8 cellular contexts compared by ENCODE assay signal in the genomic region with DNA sequence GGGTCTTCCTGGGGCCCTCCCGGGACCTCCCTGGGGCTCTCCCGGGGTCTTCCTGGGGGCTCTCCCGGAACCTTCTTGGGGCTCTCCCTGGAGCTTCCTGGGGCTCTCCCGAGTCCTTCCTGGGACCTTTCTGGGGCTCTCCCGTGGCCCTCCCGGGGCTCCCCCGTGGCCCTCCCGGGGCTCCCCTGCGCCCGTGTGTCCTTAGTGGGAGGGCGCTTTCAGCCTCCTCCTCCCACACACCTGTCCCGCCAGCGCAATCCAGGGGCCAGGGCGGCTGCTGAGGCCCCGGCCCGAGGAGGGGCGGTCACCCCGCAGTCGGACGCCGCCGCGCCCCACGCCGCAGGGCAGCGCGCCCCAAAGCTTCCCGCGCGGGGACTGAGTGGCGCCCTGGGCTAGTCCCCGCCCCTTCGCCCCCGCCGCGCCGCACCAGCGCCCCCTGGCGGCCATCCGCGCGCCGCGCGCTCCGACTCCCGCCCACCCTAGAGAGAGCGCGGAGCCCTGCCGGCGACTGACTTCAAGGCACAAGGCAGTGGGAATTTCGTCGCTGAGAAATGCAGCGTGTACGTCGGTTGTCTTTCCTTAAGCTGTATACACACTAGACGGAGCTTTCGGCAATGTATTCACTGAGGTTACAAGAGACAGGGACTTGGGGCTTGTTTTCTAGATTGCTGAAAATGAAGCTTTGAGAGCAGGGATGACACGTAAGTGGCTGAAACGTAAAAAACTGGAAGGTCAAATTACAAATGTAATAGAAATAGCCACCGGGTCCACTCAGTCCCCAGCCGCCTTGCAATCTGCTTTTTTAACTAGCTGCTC. TPM values are rescaled to one million over a fixed set of nuclear protein-coding genes. Genes with fewer than 3 reads are reported as not detected.
A peak's percentile ranks its signal among the peaks of the same experiment; 100 is the strongest.
DNase-seq lines count a peak whose midpoint lies in the region; ATAC-seq, FAIRE-seq and TF ChIP-seq lines count a peak whose summit lies in the region.

No MANE protein-coding gene starts in this region.

- intact Hi-C loops in A673 (cut with micrococcal nuclease; ENCODE audit: unreplicated experiment), result loop anchor here (1.0 to 10.0 kb wide), 3 partner anchors 155 to 418 kb away; partner anchors contain the start of gene PAXIP1

- POLR2A ChIA-PET in A673 (lab: Charles Lee; ENCODE audit: low non-redundant PET), result no interaction called here

- H3K4me1 Mint-ChIP-seq in central memory CD8-positive, alpha-beta T cell, result peaks cover 5% of the 10 kb centered on the region

- H3K27me3 ChIP-seq in A673 (replicated peaks; ENCODE audit: insufficient read depth, low read depth, low read length, poor library complexity), result no peaks in the 10 kb centered on the region

- CTCF ChIA-PET in A673 (lab: Charles Lee), result interaction anchor here (0.6 to 1.2 kb wide), 6 partner anchors 12 to 643 kb away, joined by 3 to 9 read pairs (median 4); no protein-coding TSS in a partner anchor

- peak; percentile 85 for ATAC-seq in HG02981 (IDR thresholded peaks at IDR 0.05; ENCODE audit: unreplicated experiment)
- peak; percentile 96 for ATAC-seq in central memory CD8-positive, alpha-beta T cell (replicated peaks; ENCODE audit: extremely low read depth, poor library complexity, severe bottlenecking)

- peak overlapping the region; percentile 50 for H3K4me3 Mint-ChIP-seq in central memory CD8-positive, alpha-beta T cell

- no peaks in the 10 kb centered on the region for H3K9me3 Mint-ChIP-seq in central memory CD8-positive, alpha-beta T cell

- H3K36me3 ChIP-seq in A673 (ENCODE audit: insufficient read depth, low read length, poor library complexity, severe bottlenecking), result no peaks in the 10 kb centered on the region

- H3K9me3 ChIP-seq in A673 (ENCODE audit: low read depth, low read length, poor library complexity, severe bottlenecking), result no peaks in the 10 kb centered on the region

- H3K36me3 Mint-ChIP-seq in central memory CD8-positive, alpha-beta T cell (ENCODE audit: insufficient read depth), result no peaks in the 10 kb centered on the region

- DNase-seq in A673 (ENCODE audit: low spot score) (peak; percentile 84), GM18507 (ENCODE audit: extremely low spot score, insufficient read length, low read depth) (peak; percentile 77), NCI-H2107 treated with DMSO at 0.1 percent for 48 hours (lab: John Stamatoyannopoulos, UW; ENCODE audit: unreplicated experiment) (peak; percentile 56), kidney glomerular epithelial cell (lab: John Stamatoyannopoulos, UW) (peak; percentile 35)
- DNase-seq in activated CD4-positive, CD25-positive, alpha-beta regulatory T cell treated with anti-CD3 and anti-CD28 coated beads, Interleukin-2, amount 50 U/mL, for 16 hours (ENCODE audit: low read depth, low spot score), result peak; percentile 68
- DNase-seq in central memory CD8-positive, alpha-beta T cell (ENCODE audit: low spot score in 2 of 2), result peak; percentile 70 to 87
- DNase-seq in stimulated activated CD4-positive, alpha-beta T cell treated with anti-CD3 and anti-CD28 coated beads, Interleukin-1b, Interleukin-23, amount 100 ng/mL, for 24 hours (ENCODE audit: low read depth in 4 of 4, low spot score in 1 of 4), result peak; percentile 64 to 74 (median 70)

- peak overlapping the region; percentile 45 for H3K4me3 ChIP-seq in A673 (ENCODE audit: low read depth, low read length, poor library complexity, severe bottlenecking)

- no TSS peak for BruUV-seq in A673 (replicated peaks; lab: Mats Ljungman, UMichigan)

- peak; percentile 73 for TF ChIP-seq CTCF in A673 (conservative IDR thresholded peaks at IDR 0.05; ENCODE audit: low read depth, low read length)

- H3K27ac ChIP-seq in A673 (ENCODE audit: low read depth, low read length, poor library complexity, severe bottlenecking), result peak overlapping the region; percentile 44

- H3K4me1 ChIP-seq in A673 (ENCODE audit: insufficient read depth, low read length, poor library complexity, severe bottlenecking), result peaks cover 5% of the 10 kb centered on the region

- no peaks in the 10 kb centered on the region for H3K27me3 Mint-ChIP-seq in central memory CD8-positive, alpha-beta T cell

- no peak overlapping the region for H3K27ac Mint-ChIP-seq in central memory CD8-positive, alpha-beta T cell (ENCODE audit: low read depth)

- FAIRE-seq in GM18507 (lab: Jason Lieb, UNC), result peak; percentile 73

RNA-seq across cellular contexts. Expression of gene INSIG1, which starts 47.1 kb away (rescaled TPM):
- 51.8 and 53.4 TPM in 2 replicates for total RNA-seq in A673 (2021)

Comparison
In these comparisons a context has a peak if more than half of its experiments do, and no peak if none do; other contexts are left out.
1. Peak in every context shown above with its lines: DNase-seq, ATAC-seq, H3K4me3 ChIP-seq and H3K27ac ChIP-seq.